ENCODE assay signal across 26 cellular contexts in the genomic region with DNA sequence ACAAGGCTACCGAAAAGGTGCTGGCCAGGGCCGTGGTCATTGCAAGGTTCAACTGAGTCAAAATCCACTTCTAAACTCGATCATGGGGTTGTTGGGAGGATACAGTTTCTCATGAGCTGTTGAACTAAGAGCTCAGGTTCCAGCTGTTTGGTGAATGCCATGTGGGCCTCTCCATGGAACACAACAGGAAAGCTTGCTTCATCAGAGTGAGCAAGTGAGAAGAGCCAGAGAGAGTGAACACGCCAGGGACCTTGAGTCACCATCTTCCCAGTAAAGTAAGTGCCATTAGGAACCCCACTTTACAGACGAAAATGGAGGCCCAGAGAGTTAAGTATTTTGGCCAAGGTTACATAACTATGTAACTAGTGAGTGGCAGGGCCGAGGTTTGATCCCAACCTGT.
DNase-seq lines count a peak whose midpoint lies in the region; ATAC-seq and TF ChIP-seq lines count a peak whose summit lies in the region.
"Had no signal": no experiment of that assay in that cellular context is flagged by ENCODE, and none has a peak within 500 bp of the region (broad histone marks: within the 10 kb centered on the region; RNA-seq: fewer than 3 reads in every experiment).

No MANE protein-coding gene starts in this region.

- TF ChIP-seq POLR2A in lower leg skin (IDR thresholded peaks at IDR 0.05), result no peak

- no peak overlapping the region for H3K27ac Mint-ChIP-seq in activated CD8-positive, alpha-beta T cell treated with anti-CD3 and anti-CD28 coated beads, Interleukin-2, amount 10 ng/mL, durations not matched to agents 7 days and 5 days
- H3K27ac Mint-ChIP-seq in activated CD8-positive, alpha-beta T cell treated with anti-CD3 and anti-CD28 coated beads for 36 hours, result no peak overlapping the region
- H3K27ac Mint-ChIP-seq in CD8-positive, alpha-beta memory T cell, result no peak overlapping the region
- H3K27ac Mint-ChIP-seq: CD4-positive, alpha-beta memory T cell had no signal

- H3K36me3 Mint-ChIP-seq in activated CD8-positive, alpha-beta T cell treated with anti-CD3 and anti-CD28 coated beads, Interleukin-2, amount 10 ng/mL, durations not matched to agents 7 days and 5 days (ENCODE audit: low read depth), result no peaks in the 10 kb centered on the region
- H3K36me3 Mint-ChIP-seq in activated CD8-positive, alpha-beta T cell treated with anti-CD3 and anti-CD28 coated beads for 36 hours (ENCODE audit: low read depth), result no peaks in the 10 kb centered on the region
- H3K36me3 Mint-ChIP-seq in CD8-positive, alpha-beta memory T cell, result no peaks in the 10 kb centered on the region
- H3K36me3 Mint-ChIP-seq: CD4-positive, alpha-beta memory T cell had no signal

- TF ChIP-seq CTCF in activated CD8-positive, alpha-beta T cell treated with anti-CD3 and anti-CD28 coated beads for 36 hours (IDR thresholded peaks at IDR 0.05), result no peak
- no peak for TF ChIP-seq CTCF in lower leg skin (IDR thresholded peaks at IDR 0.05)

- H3K9me3 Mint-ChIP-seq in activated CD8-positive, alpha-beta T cell treated with anti-CD3 and anti-CD28 coated beads, Interleukin-2, amount 10 ng/mL, durations not matched to agents 7 days and 5 days (ENCODE audit: insufficient read depth), result no peaks in the 10 kb centered on the region
- no peaks in the 10 kb centered on the region for H3K9me3 Mint-ChIP-seq in activated CD8-positive, alpha-beta T cell treated with anti-CD3 and anti-CD28 coated beads for 36 hours
- H3K9me3 Mint-ChIP-seq in CD8-positive, alpha-beta memory T cell, result peaks cover 0 to 2% (median 0%) of the 10 kb centered on the region in 5 donors

- CTCF ChIA-PET in activated CD8-positive, alpha-beta T cell treated with anti-CD3 and anti-CD28 coated beads, Interleukin-2, amount 10 ng/mL, durations not matched to agents 7 days and 5 days (lab: Charles Lee), result no interaction called here
- CTCF ChIA-PET in activated CD8-positive, alpha-beta T cell treated with anti-CD3 and anti-CD28 coated beads for 36 hours (lab: Charles Lee), result no interaction called here
- CTCF ChIA-PET in CD8-positive, alpha-beta memory T cell (lab: Charles Lee), result no interaction called here

- no peak overlapping the region for H3K27ac ChIP-seq in CD8-positive, alpha-beta memory T cell (ENCODE audit: low read depth, low read length)
- H3K27ac ChIP-seq: 22Rv1; BLaER1 treated with 17β-estradiol and CSF1 and Interleukin-3, amounts not matched to agents 10 nM and 100 nM; HL-60 had no signal

- no peaks in the 10 kb centered on the region for H3K27me3 ChIP-seq in CD8-positive, alpha-beta memory T cell (ENCODE audit: insufficient read depth, low read length, poor library complexity, severe bottlenecking)
- H3K27me3 ChIP-seq: BLaER1 treated with 17β-estradiol and CSF1 and Interleukin-3, amounts not matched to agents 10 nM and 100 nM had no signal

- DNase-seq in activated CD8-positive, alpha-beta T cell treated with anti-CD3 and anti-CD28 coated beads, Interleukin-2, amount 10 ng/mL, durations not matched to agents 7 days and 5 days, result peak; percentile 14
- DNase-seq in activated CD8-positive, alpha-beta T cell treated with anti-CD3 and anti-CD28 coated beads for 36 hours, result no peak
- DNase-seq in ecto neural progenitor cell (ENCODE audit: low spot score) (peak; percentile 20), lower leg skin (ENCODE audit: low spot score in 2 of 2) (peak in 1 of 2 donors; percentile 49), OCI-M1 (lab: John Stamatoyannopoulos, UW) (no peak), COR-L47 (lab: John Stamatoyannopoulos, UW) (no peak)
- no peak for DNase-seq in CD8-positive, alpha-beta memory T cell
- DNase-seq: CD4-positive, alpha-beta memory T cell; DMS53; GF-D8; HCEC 1CT; KBM-7; MM.1S; NCI-H1092; NCI-H1436; NCI-H187 treated with DMSO at 0.1 percent for 48 hours; NCI-H2227 treated with DMSO at 0.1 percent for 48 hours; NCI-H510A; NCI-H748 treated with DMSO at 0.1 percent for 48 hours; SIG-M5 had no signal

- POLR2A ChIA-PET in activated CD8-positive, alpha-beta T cell treated with anti-CD3 and anti-CD28 coated beads, Interleukin-2, amount 10 ng/mL, durations not matched to agents 7 days and 5 days (lab: Charles Lee), result no interaction called here
- POLR2A ChIA-PET in activated CD8-positive, alpha-beta T cell treated with anti-CD3 and anti-CD28 coated beads for 36 hours (lab: Charles Lee), result no interaction called here
- POLR2A ChIA-PET in CD8-positive, alpha-beta memory T cell (lab: Charles Lee), result no interaction called here

- H3K4me1 ChIP-seq in CD8-positive, alpha-beta memory T cell (ENCODE audit: insufficient read depth, low read length), result no peaks in the 10 kb centered on the region

- WGBS in lower leg skin, 2 donors, result 84 to 90% methylated on average over 6 of the region's 6 CpGs

- no peaks in the 10 kb centered on the region for H3K9me3 ChIP-seq in CD8-positive, alpha-beta memory T cell (ENCODE audit: low read length)

- peak overlapping the region; percentile 3 for H3K4me3 ChIP-seq in lower leg skin (ENCODE audit: low read depth, poor library complexity, severe bottlenecking)
- H3K4me3 ChIP-seq in CD8-positive, alpha-beta memory T cell (ENCODE audit: low read length), result no peak overlapping the region
- H3K4me3 ChIP-seq: BLaER1 treated with 17β-estradiol and CSF1 and Interleukin-3, amounts not matched to agents 10 nM and 100 nM had no signal

- H3K4me3 Mint-ChIP-seq in activated CD8-positive, alpha-beta T cell treated with anti-CD3 and anti-CD28 coated beads, Interleukin-2, amount 10 ng/mL, durations not matched to agents 7 days and 5 days, result no peak overlapping the region
- no peak overlapping the region for H3K4me3 Mint-ChIP-seq in activated CD8-positive, alpha-beta T cell treated with anti-CD3 and anti-CD28 coated beads for 36 hours
- no peak overlapping the region for H3K4me3 Mint-ChIP-seq in CD8-positive, alpha-beta memory T cell
- H3K4me3 Mint-ChIP-seq: CD4-positive, alpha-beta memory T cell had no signal

- no peaks in the 10 kb centered on the region for H3K36me3 ChIP-seq in CD8-positive, alpha-beta memory T cell (ENCODE audit: insufficient read depth, low read length)
- H3K36me3 ChIP-seq: BLaER1 treated with 17β-estradiol and CSF1 and Interleukin-3, amounts not matched to agents 10 nM and 100 nM had no signal

- ATAC-seq in activated CD8-positive, alpha-beta T cell treated with anti-CD3 and anti-CD28 coated beads, Interleukin-2, amount 10 ng/mL, durations not matched to agents 7 days and 5 days, result no peak
- ATAC-seq in activated CD8-positive, alpha-beta T cell treated with anti-CD3 and anti-CD28 coated beads for 36 hours, result no peak
- ATAC-seq in GM21717 (IDR thresholded peaks at IDR 0.05; ENCODE audit: unreplicated experiment), result no peak
- ATAC-seq: HepG2, SK-N-SH treated with all-trans-retinoic acid at 6 μM for 48 hours had no signal

- H3K27me3 Mint-ChIP-seq in activated CD8-positive, alpha-beta T cell treated with anti-CD3 and anti-CD28 coated beads, Interleukin-2, amount 10 ng/mL, durations not matched to agents 7 days and 5 days (ENCODE audit: low read depth), result peaks cover 8% of the 10 kb centered on the region
- peaks cover 10% of the 10 kb centered on the region for H3K27me3 Mint-ChIP-seq in activated CD8-positive, alpha-beta T cell treated with anti-CD3 and anti-CD28 coated beads for 36 hours
- peaks cover 13 to 24% of the 10 kb centered on the region in 2 donors for H3K27me3 Mint-ChIP-seq in CD8-positive, alpha-beta memory T cell

- intact Hi-C loops in activated CD8-positive, alpha-beta T cell treated with anti-CD3 and anti-CD28 coated beads for 36 hours (cut with micrococcal nuclease), result no loop called here
- intact Hi-C loops in lower leg skin (cut with DNase I; ENCODE audit: low total_unique reads), result no loop called here

- no peaks in the 10 kb centered on the region for H3K4me1 Mint-ChIP-seq in activated CD8-positive, alpha-beta T cell treated with anti-CD3 and anti-CD28 coated beads, Interleukin-2, amount 10 ng/mL, durations not matched to agents 7 days and 5 days (ENCODE audit: low read depth)
- no peaks in the 10 kb centered on the region for H3K4me1 Mint-ChIP-seq in activated CD8-positive, alpha-beta T cell treated with anti-CD3 and anti-CD28 coated beads for 36 hours (ENCODE audit: low read depth)
- no peaks in the 10 kb centered on the region for H3K4me1 Mint-ChIP-seq in CD8-positive, alpha-beta memory T cell
- H3K4me1 Mint-ChIP-seq: CD4-positive, alpha-beta memory T cell had no signal

Comparison
In these comparisons a context has a peak if more than half of its experiments do, and no peak if none do; other contexts are left out.
1. DNase-seq: peak in activated CD8-positive, alpha-beta T cell treated with anti-CD3 and anti-CD28 coated beads, Interleukin-2, amount 10 ng/mL, durations not matched to agents 7 days and 5 days (single experiment) and ecto neural progenitor cell (single experiment); none in activated CD8-positive, alpha-beta T cell treated with anti-CD3 and anti-CD28 coated beads for 36 hours (single experiment), OCI-M1 (single experiment), CD8-positive, alpha-beta memory T cell (0 of 5) and COR-L47 (single experiment).